In genomic region chr2:238256594-238257104, GRCh38 we compare ENCODE assay signal across 8 cellular contexts. TPM values are rescaled to one million over a fixed set of nuclear protein-coding genes. Genes with fewer than 3 reads are reported as not detected.
A peak's percentile ranks its signal among the peaks of the same experiment; 100 is the strongest.
DNase-seq lines count a peak whose midpoint lies in the region; TF ChIP-seq lines count a peak whose summit lies in the region.

No MANE protein-coding gene starts in this region.

- no peak overlapping the region for H2BK5ac ChIP-seq in H9 (ENCODE audit: insufficient read length, low read length)

- H4K20me1 ChIP-seq in H9 (ENCODE audit: control insufficient read depth, insufficient read depth, insufficient read length) = no peaks in the 10 kb centered on the region

- H3K27ac ChIP-seq in H9 (ENCODE audit: insufficient read length, low read depth, low read length) (no peak overlapping the region), WERI-Rb-1 (peak overlapping the region; percentile 87), breast epithelium (no peak overlapping the region)

- H3K4me2 ChIP-seq in H9 (ENCODE audit: insufficient read depth, insufficient read length, low read length) = no peak overlapping the region

- no peaks in the 10 kb centered on the region for H3K79me2 ChIP-seq in H9 (ENCODE audit: insufficient read depth, low read length)

- no peak overlapping the region for H3K4ac ChIP-seq in H9 (ENCODE audit: low read depth, low read length)

- no peak overlapping the region for H4K5ac ChIP-seq in H9 (ENCODE audit: insufficient read length, low read depth, low read length)

- H2BK120ac ChIP-seq in H9 (ENCODE audit: low read depth, low read length, poor library complexity, severe bottlenecking) = no peak overlapping the region

- TF ChIP-seq CTCF in CD14-positive monocyte (IDR thresholded peaks at IDR 0.05) (peak; percentile 92), H9 (conservative IDR thresholded peaks at IDR 0.05) (peak; percentile 100), WERI-Rb-1 (IDR thresholded peaks at IDR 0.05; ENCODE audit: low read depth, low read length) (peak; percentile 94), breast epithelium (IDR thresholded peaks at IDR 0.05) (peak; percentile 71 to 90 (median 84))

- H3K36me3 Mint-ChIP-seq in CD14-positive monocyte = peaks cover 80 to 96% of the 10 kb centered on the region in 2 donors
- peaks cover 6 to 35% (median 20%) of the 10 kb centered on the region in 3 experiments; a peak in 6 of 7 replicates for H3K36me3 Mint-ChIP-seq in H9 (ENCODE audit: insufficient read depth in 1 of 3, low read depth in 3 of 3)

- no peaks in the 10 kb centered on the region for H3K4me1 ChIP-seq in H9 (ENCODE audit: insufficient read depth, low read length)
- no peaks in the 10 kb centered on the region for H3K4me1 ChIP-seq in breast epithelium

- H3K23ac ChIP-seq in H9 (ENCODE audit: insufficient read length, low read depth, low read length) = no peak overlapping the region

- H4K91ac ChIP-seq in H9 (ENCODE audit: insufficient read length, low read depth, low read length) = no peak overlapping the region

- no peak for TF ChIP-seq POLR2A in breast epithelium (IDR thresholded peaks at IDR 0.05)

- no peak overlapping the region for H2BK15ac ChIP-seq in H9 (ENCODE audit: low read depth, low read length)

- H2AK5ac ChIP-seq in H9 (ENCODE audit: insufficient read length, low read length) = no peak overlapping the region

- H3K4me3 Mint-ChIP-seq in CD14-positive monocyte (no peak overlapping the region), H9 (no peak overlapping the region)

- H3K18ac ChIP-seq in H9 (ENCODE audit: insufficient read length, low read depth, low read length) = no peak overlapping the region

- no peak overlapping the region for H3K14ac ChIP-seq in H9 (ENCODE audit: insufficient read depth, low read length)

- no peak overlapping the region for H3T11ph ChIP-seq in H9 (ENCODE audit: low read length)

- no peak overlapping the region for H2BK20ac ChIP-seq in H9 (ENCODE audit: low read depth, low read length, poor library complexity, severe bottlenecking)

- H3K9ac ChIP-seq in H9 (ENCODE audit: extremely low read depth, insufficient read length, low read length) = no peak overlapping the region

- H2AFZ ChIP-seq in H9 (ENCODE audit: low read length) = no peak overlapping the region

- intact Hi-C loops in CD14-positive monocyte (cut with micrococcal nuclease) (no loop called here), breast epithelium (cut with DNase I; ENCODE audit: low total_unique reads) (no loop called here)

- H3K27ac Mint-ChIP-seq in CD14-positive monocyte (peak overlapping the region in 1 of 7 donors; percentile 15), H9 (no peak overlapping the region)

- H4K8ac ChIP-seq in H9 (replicated peaks; ENCODE audit: insufficient read length, low read depth, low read length) = no peak overlapping the region

- no peaks in the 10 kb centered on the region for H3K23me2 ChIP-seq in H9 (ENCODE audit: insufficient read length, low read depth, low read length, poor library complexity, severe bottlenecking)

- no peak overlapping the region for H3K56ac ChIP-seq in H9 (ENCODE audit: insufficient read length, low read depth, low read length)

- no peaks in the 10 kb centered on the region for H3K27me3 ChIP-seq in H9 (ENCODE audit: insufficient read depth, low read length)
- no peaks in the 10 kb centered on the region for H3K27me3 ChIP-seq in WERI-Rb-1 (ENCODE audit: insufficient read depth, low read depth, severe bottlenecking)
- H3K27me3 ChIP-seq in breast epithelium = no peaks in the 10 kb centered on the region

- H3K27me3 Mint-ChIP-seq in CD14-positive monocyte (ENCODE audit: low read depth in 3 of 3) (peaks cover 0 to 2% (median 2%) of the 10 kb centered on the region in 3 donors), H9 (ENCODE audit: low read depth) (no peaks in the 10 kb centered on the region)

- H3K9me3 ChIP-seq in H9 (ENCODE audit: control insufficient read depth, low read depth, low read length) = no peaks in the 10 kb centered on the region
- no peaks in the 10 kb centered on the region for H3K9me3 ChIP-seq in WERI-Rb-1 (ENCODE audit: severe bottlenecking)
- no peaks in the 10 kb centered on the region for H3K9me3 ChIP-seq in breast epithelium

- no peak overlapping the region for H3K4me3 ChIP-seq in WERI-Rb-1 (ENCODE audit: low read depth, low read length)
- no peak overlapping the region for H3K4me3 ChIP-seq in breast epithelium

- DNase-seq in CD14-positive monocyte (ENCODE audit: low spot score) (peak; percentile 76), H9 (peak; percentile 97), NCI-H226 (peak; percentile 76), WERI-Rb-1 (peak; percentile 97), breast epithelium (ENCODE audit: low spot score in 2 of 2) (peak; percentile 77 to 85), kidney tubule cell (ENCODE audit: low spot score) (peak; percentile 95), middle frontal gyrus (ENCODE audit: extremely low spot score, low spot score) (no peak)
- peak; percentile 30 to 50 (median 38) for DNase-seq in stimulated activated CD4-positive, alpha-beta T cell treated with anti-CD3 and anti-CD28 coated beads, TNF-alpha, amount 100 ng/mL, for 4 hours (ENCODE audit: low read depth in 3 of 3)

- H2BK12ac ChIP-seq in H9 (ENCODE audit: insufficient read length, low read depth, low read length) = no peak overlapping the region

- H3K79me1 ChIP-seq in H9 (ENCODE audit: insufficient read depth, low read depth, low read length, poor library complexity, severe bottlenecking) = no peaks in the 10 kb centered on the region

- H3K4me1 Mint-ChIP-seq in CD14-positive monocyte = no peaks in the 10 kb centered on the region
- H3K4me1 Mint-ChIP-seq in H9 = peaks cover 0 to 2% of the 10 kb centered on the region in 2 experiments; a peak in 2 of 4 replicates

- no peaks in the 10 kb centered on the region for H3K9me3 Mint-ChIP-seq in CD14-positive monocyte
- H3K9me3 Mint-ChIP-seq in H9 = no peaks in the 10 kb centered on the region

- no CpG with 5 or more reads among the region's 18 CpGs for WGBS in H9 (ENCODE audit: extremely low coverage, insufficient read length, low lambda C conversion rate)

- H3K36me3 ChIP-seq in WERI-Rb-1 (peaks cover 32% of the 10 kb centered on the region), breast epithelium (peaks cover 8% of the 10 kb centered on the region)

RNA-seq across cellular contexts. Expression of gene HES6, which starts 16.8 kb away (rescaled TPM):
- polyA plus RNA-seq in CD14-positive monocyte = 1 to 10 TPM; 2.1 to 4.0 TPM
- total RNA-seq in H9 (2021) = 27.1 and 27.7 TPM in 2 replicates
- 1 to 10 TPM; 4.0 to 5.6 (median 4.7) TPM for total RNA-seq in breast epithelium

RNA-seq across cellular contexts. Expression of gene PER2, which starts 31.8 kb away (rescaled TPM):
- 1 to 10 TPM; 1.6 to 3.1 TPM for polyA plus RNA-seq in CD14-positive monocyte
- total RNA-seq in H9 (2021) (12.1 and 12.9 TPM in 2 replicates), breast epithelium (10 to 100 TPM; 14.1 to 29.7 (median 16.1) TPM)

RNA-seq across cellular contexts. Expression of gene ILKAP, which starts 53.2 kb away (rescaled TPM):
- 10 to 100 TPM; 23.2 to 29.3 TPM for polyA plus RNA-seq in CD14-positive monocyte
- total RNA-seq in H9 (2021) = 40.3 and 41.5 TPM in 2 replicates
- 10 to 100 TPM; 31.4 to 43.9 (median 38.3) TPM for total RNA-seq in breast epithelium
